8 cellular contexts compared by ENCODE assay signal in the genomic region with DNA sequence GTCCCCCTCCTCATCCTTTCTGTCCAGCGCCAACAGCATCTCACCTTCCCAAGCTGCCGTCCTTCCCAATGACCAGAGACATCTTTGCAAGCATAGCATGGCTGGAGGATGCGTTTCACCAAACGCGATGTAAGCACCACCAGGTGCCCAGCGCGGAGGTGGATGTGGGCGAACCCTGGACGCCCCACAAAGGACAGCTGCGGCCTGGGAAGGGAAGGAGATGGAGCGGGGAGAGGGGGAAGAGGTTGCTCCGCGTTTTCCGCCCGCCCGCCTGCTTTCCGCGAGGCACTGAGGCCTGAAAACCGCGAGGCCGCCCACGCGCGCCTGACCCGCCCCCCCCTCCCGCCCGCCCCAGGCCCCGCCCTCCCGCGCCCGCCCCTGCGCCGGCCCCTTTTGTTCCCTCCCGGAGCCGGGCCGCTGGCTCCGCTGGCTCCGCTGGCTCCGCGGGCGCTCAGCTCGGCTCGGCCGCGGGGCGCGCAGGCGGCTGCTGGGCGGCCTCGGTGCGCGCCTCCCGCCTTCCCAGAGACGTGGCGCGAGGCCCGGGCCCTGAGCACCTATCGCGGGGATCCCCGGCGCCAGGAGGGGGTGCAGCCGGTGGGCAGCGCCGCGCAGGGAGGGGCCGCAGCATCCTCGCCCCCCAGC. TPM values are rescaled to one million over a fixed set of nuclear protein-coding genes. Genes with fewer than 3 reads are reported as not detected.
DNase-seq lines count a peak whose midpoint lies in the region; ATAC-seq and TF ChIP-seq lines count a peak whose summit lies in the region.

A gene (plus strand): TSS at position 390 of the 642 bp plus-strand sequence. CDS start 28,140 bp downstream, outside the sequence.

- no peak for TF ChIP-seq POLR2A in sigmoid colon (IDR thresholded peaks at IDR 0.05)

- H3K27me3 Mint-ChIP-seq in brain: peaks cover 6% of the 10 kb centered on the region

- H3F3A ChIP-seq in GM23248 (ENCODE audit: insufficient read depth): 0 out of 2 replicates have a peak, but pooled peaks cover 8% of the 10 kb centered on the region

- TF ChIP-seq CTCF in brain (conservative IDR thresholded peaks at IDR 0.05): no peak
- no peak for TF ChIP-seq CTCF in sigmoid colon (IDR thresholded peaks at IDR 0.05)

- peak within 1 kb of the TSS; percentile 91 to 98 (median 96) for H3K27ac Mint-ChIP-seq in brain

- H3K4me3 ChIP-seq in GM23248 (peak within 1 kb of the TSS; percentile 84), iPS-11a (ENCODE audit: low read depth, low read length) (peak within 1 kb of the TSS; percentile 81), sigmoid colon (peak within 1 kb of the TSS; percentile 82 to 96 (median 94))

- H3K9me3 ChIP-seq in GM23248 (ENCODE audit: low read depth) (no peaks in the 10 kb centered on the region), sigmoid colon (no peaks in the 10 kb centered on the region)

- H3K4me3 Mint-ChIP-seq in brain: peak within 1 kb of the TSS; percentile 86 to 94 (median 91)

- intact Hi-C loops in sigmoid colon (cut with DNase I): loop anchor here (2.0 kb wide), 1 partner anchor 18 kb away; no protein-coding TSS in a partner anchor

- H3K4me2 ChIP-seq in GM23248 (ENCODE audit: unreplicated experiment): peak within 1 kb of the TSS; percentile 89

- peaks cover 0 to 2% (median 0%) of the 10 kb centered on the region in 5 experiments for H3K9me3 Mint-ChIP-seq in brain

- H3K27me3 ChIP-seq in GM23248 (replicated peaks; ENCODE audit: insufficient read depth) (no peaks in the 10 kb centered on the region), sigmoid colon (no peaks in the 10 kb centered on the region)

- H3K9ac ChIP-seq in GM23248: peak within 1 kb of the TSS; percentile 96

- no peaks in the 10 kb centered on the region for H4K20me1 ChIP-seq in GM23248 (ENCODE audit: insufficient read depth)

- H3K4me1 ChIP-seq in GM23248 (ENCODE audit: insufficient read depth) (peaks cover 18% of the 10 kb centered on the region), sigmoid colon (peaks cover 0 to 35% (median 28%) of the 10 kb centered on the region in 4 donors)

- DNase-seq in DMS 273 treated with DMSO at 0.1 percent for 48 hours (lab: John Stamatoyannopoulos, UW) (peak; percentile 65), GM23248 (peak; percentile 95), NCI-H146 (lab: John Stamatoyannopoulos, UW) (peak; percentile 73), UCSD-AML1 (lab: John Stamatoyannopoulos, UW; ENCODE audit: unreplicated experiment) (peak; percentile 67), sigmoid colon (peak; percentile 88)

- in situ Hi-C loops in GM23248 (cut with MboI): no loop called here

- WGBS in GM23248 (ENCODE audit: low coverage in 1 of 2, low lambda C conversion rate in 2 of 2, missing lambda C conversion rate in 2 of 2), 2 experiments: 0 to 3% methylated on average over 33 to 60 of the region's 67 CpGs
- WGBS in sigmoid colon, 2 donors: 1% methylated on average over 67 of the region's 67 CpGs

- H3K36me3 ChIP-seq in GM23248 (ENCODE audit: low read depth) (no peaks in the 10 kb centered on the region), sigmoid colon (no peaks in the 10 kb centered on the region)

- TF ChIP-seq EP300 in sigmoid colon (IDR thresholded peaks at IDR 0.05): no peak

- ATAC-seq in GM18907 (IDR thresholded peaks at IDR 0.05; ENCODE audit: unreplicated experiment): no peak

- no peaks in the 10 kb centered on the region for H3K9me2 ChIP-seq in GM23248 (ENCODE audit: insufficient read depth)

- peak within 1 kb of the TSS; percentile 94 for H2AFZ ChIP-seq in GM23248

- H3K79me2 ChIP-seq in GM23248 (ENCODE audit: insufficient read depth): peaks cover 53% of the 10 kb centered on the region

- peaks cover 5% of the 10 kb centered on the region for H3K36me3 Mint-ChIP-seq in brain

- peaks cover 56% of the 10 kb centered on the region for H3K4me1 Mint-ChIP-seq in brain

- H3K27ac ChIP-seq in GM23248 (peak within 1 kb of the TSS; percentile 64), sigmoid colon (peak within 1 kb of the TSS; percentile 75 to 86 (median 82))

RNA-seq across cellular contexts. Expression of the gene that starts here (rescaled TPM):
- total RNA-seq in GM23248 (2014; rRNA removed; shearing (Covaris generic)): 40.7 and 49.4 TPM in 2 replicates
- polyA plus RNA-seq in GM23248 (2016; fragmentation: Nextera tagmentation; extraction: Ambion mirVana) (13.0 and 13.2 TPM in 2 replicates), brain (ENCODE audit: insufficient read depth, low read depth, low replicate concordance) (101 TPM), sigmoid colon (10 to 100 TPM; 23.4 to 56.4 (median 40.2) TPM)
- total RNA-seq in sigmoid colon: 10 to 100 TPM; 20.7 to 35.5 (median 22.3) TPM
